In genomic region chr17:49266233-49266632, GRCh38 we compare ENCODE assay signal across 27 cellular contexts. TPM values are rescaled to one million over a fixed set of nuclear protein-coding genes. Genes with fewer than 3 reads are reported as not detected.
DNase-seq lines count a peak whose midpoint lies in the region; ATAC-seq, FAIRE-seq and TF ChIP-seq lines count a peak whose summit lies in the region.
"Had no signal": no experiment of that assay in that cellular context is flagged by ENCODE, and none has a peak within 500 bp of the region (broad histone marks: within the 10 kb centered on the region; RNA-seq: fewer than 3 reads in every experiment).

No MANE protein-coding gene starts in this region.

- TF ChIP-seq CTCF in RWPE2 (IDR thresholded peaks at IDR 0.05; ENCODE audit: poor library complexity, severe bottlenecking) (no peak), keratinocyte (optimal IDR thresholded peaks at IDR 0.05 in 1 of 3, IDR thresholded peaks at IDR 0.05 in 1 of 3, conservative IDR thresholded peaks at IDR 0.05 in 1 of 3; ENCODE audit: extremely low read depth in 1 of 3, insufficient read depth in 2 of 3, low read length in 3 of 3) (no peak), progenitor cell of endocrine pancreas (IDR thresholded peaks at IDR 0.05; ENCODE audit: unreplicated experiment) (no peak)

- in situ Hi-C loops in HAP-1 (cut with MboI; ENCODE audit: low sequenced_read_pairs): no loop called here

- H3K79me2 ChIP-seq in keratinocyte (ENCODE audit: control insufficient read depth, insufficient read depth, low read length): no peaks in the 10 kb centered on the region

- no peak overlapping the region for H3K4me3 Mint-ChIP-seq in progenitor cell of endocrine pancreas (ENCODE audit: low read depth)
- H3K4me3 Mint-ChIP-seq: CD8-positive, alpha-beta memory T cell; IgD-negative memory B cell had no signal

- H3K27ac ChIP-seq in RWPE2 (ENCODE audit: poor library complexity, severe bottlenecking): no peak overlapping the region
- peak overlapping the region; percentile 10 for H3K27ac ChIP-seq in epithelial cell of prostate
- no peak overlapping the region for H3K27ac ChIP-seq in keratinocyte (ENCODE audit: control insufficient read depth, insufficient read depth, low read length)
- H3K27ac ChIP-seq: GM23248, HL-60 had no signal

- H3K36me3 Mint-ChIP-seq in progenitor cell of endocrine pancreas (ENCODE audit: insufficient read depth): no peaks in the 10 kb centered on the region
- H3K36me3 Mint-ChIP-seq: CD4-positive, CD25-positive, alpha-beta regulatory T cell; CD8-positive, alpha-beta memory T cell had no signal

- H3K9me3 Mint-ChIP-seq in progenitor cell of endocrine pancreas (ENCODE audit: low read depth): no peaks in the 10 kb centered on the region
- H3K9me3 Mint-ChIP-seq: CD4-positive, CD25-positive, alpha-beta regulatory T cell; CD8-positive, alpha-beta memory T cell; IgD-negative memory B cell had no signal

- DNase-seq in RWPE2 (ENCODE audit: low spot score) (no peak), epithelial cell of prostate (ENCODE audit: low read depth, low spot score) (no peak), keratinocyte (ENCODE audit: low read depth, low spot score) (peak; percentile 40), progenitor cell of endocrine pancreas (ENCODE audit: low spot score, unreplicated experiment) (no peak), HAP-1 (ENCODE audit: low spot score in 2 of 2) (no peak), T-helper 2 cell (no peak), COR-L47 (lab: John Stamatoyannopoulos, UW) (no peak)
- DNase-seq: ACHN; BE2C; C1 segment of cervical spinal cord; Caco-2; CD4-positive, CD25-positive, alpha-beta regulatory T cell; CD8-positive, alpha-beta memory T cell; DMS153; DMS79; GDM1; GM23248; HCEC 1CT had no signal

- dilution Hi-C loops in keratinocyte (cut with MboI; ENCODE audit: extremely low pct_ligation_motif_present, low sequenced_read_pairs): no loop called here

- no peaks in the 10 kb centered on the region for H4K20me1 ChIP-seq in keratinocyte (ENCODE audit: control insufficient read depth, extremely low read depth, insufficient read depth, low read length)

- no peak overlapping the region for H3K9ac ChIP-seq in keratinocyte (ENCODE audit: control insufficient read depth, extremely low read depth, insufficient read depth, low read length)
- H3K9ac ChIP-seq: GM23248 had no signal

- H3K4me1 Mint-ChIP-seq in progenitor cell of endocrine pancreas (ENCODE audit: low read depth): no peaks in the 10 kb centered on the region

- H3K4me1 ChIP-seq in RWPE2 (ENCODE audit: insufficient read depth, poor library complexity, severe bottlenecking): peaks cover 3% of the 10 kb centered on the region
- H3K4me1 ChIP-seq in keratinocyte (ENCODE audit: control insufficient read depth, extremely low read depth, insufficient read depth, low read length): peaks cover 8% of the 10 kb centered on the region
- H3K4me1 ChIP-seq in HAP-1: no peaks in the 10 kb centered on the region
- H3K4me1 ChIP-seq: BE2C, Caco-2 had no signal

- peak; percentile 97 for FAIRE-seq in keratinocyte (lab: Jason Lieb, UNC)
- FAIRE-seq: A204.1, D721Med, GM12892, GM18507, HepG2 had no signal

- H3K27ac Mint-ChIP-seq in progenitor cell of endocrine pancreas: no peak overlapping the region
- H3K27ac Mint-ChIP-seq: CD8-positive, alpha-beta memory T cell; IgD-negative memory B cell had no signal

- peak overlapping the region; percentile 86 for H2AFZ ChIP-seq in keratinocyte (ENCODE audit: control insufficient read depth, low read length)
- H2AFZ ChIP-seq: GM23248 had no signal

- H3K36me3 ChIP-seq in RWPE2 (ENCODE audit: low read depth) (no peaks in the 10 kb centered on the region), keratinocyte (ENCODE audit: control insufficient read depth in 2 of 2, extremely low read depth in 1 of 2, insufficient read depth in 2 of 2, low read length in 2 of 2) (no peaks in the 10 kb centered on the region), HAP-1 (replicated peaks) (no peaks in the 10 kb centered on the region)
- H3K36me3 ChIP-seq: BE2C had no signal

- H3K27me3 ChIP-seq in RWPE2 (ENCODE audit: insufficient read depth, poor library complexity, severe bottlenecking): no peaks in the 10 kb centered on the region
- H3K27me3 ChIP-seq in keratinocyte (ENCODE audit: control insufficient read depth, extremely low read depth, insufficient read depth, low read length): no peaks in the 10 kb centered on the region
- no peaks in the 10 kb centered on the region for H3K27me3 ChIP-seq in HAP-1 (ENCODE audit: low read depth)
- H3K27me3 ChIP-seq: BE2C had no signal

- H3K4me2 ChIP-seq in keratinocyte (ENCODE audit: control insufficient read depth, extremely low read depth, insufficient read depth, low read depth, low read length): peak overlapping the region; percentile 34

- H3K4me3 ChIP-seq in RWPE2 (ENCODE audit: severe bottlenecking): no peak overlapping the region
- no peak overlapping the region for H3K4me3 ChIP-seq in keratinocyte (ENCODE audit: control insufficient read depth in 2 of 3, extremely low read depth in 1 of 3, insufficient read depth in 2 of 3, low read depth in 1 of 3, low read length in 3 of 3)
- H3K4me3 ChIP-seq in HAP-1: no peak overlapping the region
- H3K4me3 ChIP-seq: GM23248 had no signal

- peaks cover 10% of the 10 kb centered on the region for H3K27me3 Mint-ChIP-seq in progenitor cell of endocrine pancreas

- peak; percentile 59; the same call in 1 of the 3 replicates for ATAC-seq in RWPE2 (ENCODE audit: low read depth)
- ATAC-seq: HepG2 had no signal

- H3K9me3 ChIP-seq in RWPE2 (ENCODE audit: severe bottlenecking) (no peaks in the 10 kb centered on the region), keratinocyte (ENCODE audit: control insufficient read depth, low read depth, low read length) (no peaks in the 10 kb centered on the region), HAP-1 (no peaks in the 10 kb centered on the region)
- H3K9me3 ChIP-seq: BE2C, Caco-2 had no signal

- H3K9me1 ChIP-seq in keratinocyte (ENCODE audit: control insufficient read depth, extremely low read depth, insufficient read depth, low read length): no peaks in the 10 kb centered on the region

RNA-seq across cellular contexts. Expression of gene PHOSPHO1, which starts 35.6 kb away (rescaled TPM):
- polyA plus RNA-seq in keratinocyte: 0.04 to 0.13 TPM (median 0.07 TPM) in 3 replicates
- polyA plus RNA-seq in keratinocyte (2011; ENCODE audit: low read depth): not detected
- polyA plus RNA-seq in keratinocyte (2011; cell fraction: cytosol; rRNA removed): 0.04 and 0.08 TPM in 2 replicates
- 0.06 and 0.09 TPM in 2 replicates for polyA plus RNA-seq in keratinocyte (2011; cell fraction: nucleus; rRNA removed)
- 0.15 TPM in 1 of 2 replicates, not detected in the other for polyA plus RNA-seq in keratinocyte (2012; ENCODE audit: low replicate concordance)
- polyA minus RNA-seq in keratinocyte: 0.13 TPM in 1 of 3 replicates, not detected in the others
- not detected for polyA minus RNA-seq in keratinocyte (2011; cell fraction: cytosol; rRNA and poly(A)+ RNA removed)
- polyA minus RNA-seq in keratinocyte (2011; cell fraction: nucleus; rRNA and poly(A)+ RNA removed): not detected in 2 replicates
- not detected in 2 replicates for total RNA-seq in progenitor cell of endocrine pancreas
- total RNA-seq: CD4-positive, CD25-positive, alpha-beta regulatory T cell; CD8-positive, alpha-beta memory T cell; GM23248; HepG2 had no signal
- polyA plus RNA-seq: GM23248, HepG2 had no signal

RNA-seq across cellular contexts. Expression of gene ABI3, which starts 55.7 kb away (rescaled TPM):
- polyA plus RNA-seq in keratinocyte: 0.03 TPM in 1 of 3 replicates, not detected in the others
- polyA plus RNA-seq in keratinocyte (2011; ENCODE audit: low read depth): not detected
- not detected in 2 replicates for polyA plus RNA-seq in keratinocyte (2011; cell fraction: cytosol; rRNA removed)
- not detected in 2 replicates for polyA plus RNA-seq in keratinocyte (2011; cell fraction: nucleus; rRNA removed)
- not detected in 2 replicates for polyA plus RNA-seq in keratinocyte (2012; ENCODE audit: low replicate concordance)
- polyA minus RNA-seq in keratinocyte: not detected in 3 replicates
- not detected for polyA minus RNA-seq in keratinocyte (2011; cell fraction: cytosol; rRNA and poly(A)+ RNA removed)
- not detected in 2 replicates for polyA minus RNA-seq in keratinocyte (2011; cell fraction: nucleus; rRNA and poly(A)+ RNA removed)
- total RNA-seq in progenitor cell of endocrine pancreas: not detected in 2 replicates
- total RNA-seq: Caco-2, GM23248, H4, HepG2 had no signal
- polyA plus RNA-seq: GM23248, HepG2 had no signal

RNA-seq across cellular contexts. Expression of gene GNGT2, which starts 55.9 kb away (rescaled TPM):
- polyA plus RNA-seq in keratinocyte: not detected in 3 replicates
- polyA plus RNA-seq in keratinocyte (2011; ENCODE audit: low read depth): not detected
- not detected in 2 replicates for polyA plus RNA-seq in keratinocyte (2011; cell fraction: cytosol; rRNA removed)
- polyA plus RNA-seq in keratinocyte (2011; cell fraction: nucleus; rRNA removed): not detected in 2 replicates
- not detected in 2 replicates for polyA plus RNA-seq in keratinocyte (2012; ENCODE audit: low replicate concordance)
- not detected in 3 replicates for polyA minus RNA-seq in keratinocyte
- not detected for polyA minus RNA-seq in keratinocyte (2011; cell fraction: cytosol; rRNA and poly(A)+ RNA removed)
- polyA minus RNA-seq in keratinocyte (2011; cell fraction: nucleus; rRNA and poly(A)+ RNA removed): not detected in 2 replicates
- not detected in 2 replicates for total RNA-seq in progenitor cell of endocrine pancreas
- total RNA-seq: Caco-2, Daoy, GM23248, HepG2 had no signal
- polyA plus RNA-seq: GM23248, HepG2 had no signal
